In the genomic region with DNA sequence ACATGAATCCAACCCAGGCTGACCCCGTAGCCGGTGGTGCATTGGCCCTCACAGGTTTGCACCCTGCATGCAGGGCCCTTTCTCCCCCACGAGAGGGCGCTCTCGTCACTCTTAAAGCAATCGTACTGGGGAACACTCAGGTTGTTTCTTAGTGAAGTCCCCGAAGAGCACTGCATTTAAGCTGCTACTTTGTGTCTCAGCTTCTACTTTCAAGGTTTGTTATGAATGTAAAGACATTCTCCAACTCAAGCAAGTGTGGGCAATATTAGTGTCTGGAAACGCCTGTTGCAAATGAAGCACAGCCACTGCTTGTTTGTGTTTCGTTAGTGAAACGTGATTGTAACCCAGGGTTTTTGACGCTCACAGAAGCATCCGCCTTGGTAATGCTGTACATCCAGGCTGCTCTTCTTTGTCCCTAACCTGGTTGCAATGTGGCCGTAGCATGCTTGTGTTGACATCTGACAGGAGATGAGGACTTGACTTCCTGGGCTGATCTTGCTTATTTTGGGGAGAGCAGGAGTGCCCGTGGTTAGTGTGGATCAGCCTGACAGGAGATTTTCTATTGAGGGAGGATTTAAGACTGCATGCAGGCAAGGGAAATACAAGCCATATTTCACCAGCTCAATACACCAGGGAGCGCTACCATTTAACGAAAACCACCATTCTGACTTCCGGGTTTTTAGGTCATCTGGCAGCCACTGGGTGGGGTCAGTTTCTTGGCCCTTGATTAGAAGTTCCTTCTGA, we compare ENCODE assay signal across 8 cellular contexts.
DNase-seq lines count a peak whose midpoint lies in the region; ATAC-seq and TF ChIP-seq lines count a peak whose summit lies in the region.

No MANE protein-coding gene starts in this region.

- H2AFZ ChIP-seq in PC-9 (peak overlapping the region; percentile 71), neural cell (ENCODE audit: low read depth, low read length) (peak overlapping the region; percentile 35)

- peak overlapping the region; percentile 87 for H3K4me3 Mint-ChIP-seq in activated T-helper 1 cell treated with anti-CD3 and anti-CD28 coated beads, Interleukin-12 subunit alpha, Interleukin-12 subunit beta, Interleukin-2, Interleukin-4 antibody, amounts not matched to agents 30 ng/mL and 10 ng/mL and 1 ng/mL, durations not matched to agents 14 hours and 24 hours and 36 hours
- peak overlapping the region; percentile 81 for H3K4me3 Mint-ChIP-seq in stimulated activated naive CD8-positive, alpha-beta T cell treated with anti-CD3 and anti-CD28 coated beads, Interleukin-15, Interleukin-2, amounts not matched to agents 100 ng/mL and 50 ng/mL, for 24 hours

- H3K4me1 Mint-ChIP-seq in activated T-helper 1 cell treated with anti-CD3 and anti-CD28 coated beads, Interleukin-12 subunit alpha, Interleukin-12 subunit beta, Interleukin-2, Interleukin-4 antibody, amounts not matched to agents 30 ng/mL and 10 ng/mL and 1 ng/mL, durations not matched to agents 14 hours and 24 hours and 36 hours (ENCODE audit: low read depth): peaks cover 14% of the 10 kb centered on the region
- H3K4me1 Mint-ChIP-seq in stimulated activated naive CD8-positive, alpha-beta T cell treated with anti-CD3 and anti-CD28 coated beads, Interleukin-15, Interleukin-2, amounts not matched to agents 100 ng/mL and 50 ng/mL, for 24 hours (ENCODE audit: low read depth): peaks cover 12% of the 10 kb centered on the region

- intact Hi-C loops in PC-9 (cut with micrococcal nuclease; ENCODE audit: unreplicated experiment): loop anchor here (1.0 to 10.0 kb wide), 4 partner anchors 160 to 1960 kb away; no protein-coding TSS in a partner anchor
- intact Hi-C loops in activated T-helper 1 cell treated with anti-CD3 and anti-CD28 coated beads, Interleukin-12 subunit alpha, Interleukin-12 subunit beta, Interleukin-2, Interleukin-4 antibody, amounts not matched to agents 30 ng/mL and 10 ng/mL and 1 ng/mL, durations not matched to agents 14 hours and 24 hours and 36 hours (cut with micrococcal nuclease): loop anchor here (1.0 to 10.0 kb wide), 15 partner anchors 100 to 1530 kb away; a partner anchor contains a TSS

- peak overlapping the region; percentile 26 for H3K9ac ChIP-seq in neural cell (ENCODE audit: low read length)

- no peak overlapping the region for H3K27ac ChIP-seq in DOHH2 (ENCODE audit: low read depth, low read length)
- H3K27ac ChIP-seq in PC-9: no peak overlapping the region
- H3K27ac ChIP-seq in neural cell (ENCODE audit: low read length): peak overlapping the region; percentile 46

- H3K36me3 Mint-ChIP-seq in activated T-helper 1 cell treated with anti-CD3 and anti-CD28 coated beads, Interleukin-12 subunit alpha, Interleukin-12 subunit beta, Interleukin-2, Interleukin-4 antibody, amounts not matched to agents 30 ng/mL and 10 ng/mL and 1 ng/mL, durations not matched to agents 14 hours and 24 hours and 36 hours (ENCODE audit: low read depth): no peaks in the 10 kb centered on the region
- no peaks in the 10 kb centered on the region for H3K36me3 Mint-ChIP-seq in stimulated activated naive CD8-positive, alpha-beta T cell treated with anti-CD3 and anti-CD28 coated beads, Interleukin-15, Interleukin-2, amounts not matched to agents 100 ng/mL and 50 ng/mL, for 24 hours (ENCODE audit: low read depth)

- H3K27ac Mint-ChIP-seq in activated T-helper 1 cell treated with anti-CD3 and anti-CD28 coated beads, Interleukin-12 subunit alpha, Interleukin-12 subunit beta, Interleukin-2, Interleukin-4 antibody, amounts not matched to agents 30 ng/mL and 10 ng/mL and 1 ng/mL, durations not matched to agents 14 hours and 24 hours and 36 hours: peak overlapping the region; percentile 82
- H3K27ac Mint-ChIP-seq in stimulated activated naive CD8-positive, alpha-beta T cell treated with anti-CD3 and anti-CD28 coated beads, Interleukin-15, Interleukin-2, amounts not matched to agents 100 ng/mL and 50 ng/mL, for 24 hours: peak overlapping the region; percentile 80

- H3K36me3 ChIP-seq in DOHH2 (ENCODE audit: control insufficient read depth, low read length): no peaks in the 10 kb centered on the region
- no peaks in the 10 kb centered on the region for H3K36me3 ChIP-seq in PC-9 (ENCODE audit: low read depth)
- H3K36me3 ChIP-seq in neural cell (ENCODE audit: insufficient read depth, low read length): no peaks in the 10 kb centered on the region

- H3K4me3 ChIP-seq in DOHH2 (ENCODE audit: low read length) (peak overlapping the region; percentile 52), PC-9 (peak overlapping the region; percentile 37; the same call in 1 of the 2 replicates), fibroblast of the aortic adventitia (ENCODE audit: low read depth, low read length) (peak overlapping the region; percentile 52), neural cell (ENCODE audit: low read length) (peak overlapping the region; percentile 51)

- no peaks in the 10 kb centered on the region for H3F3A ChIP-seq in DOHH2 (ENCODE audit: control insufficient read depth, insufficient read depth)
- no peaks in the 10 kb centered on the region for H3F3A ChIP-seq in PC-9 (ENCODE audit: insufficient read depth, low read depth)
- H3F3A ChIP-seq in neural cell (ENCODE audit: insufficient read depth, low read length, poor library complexity, severe bottlenecking): no peaks in the 10 kb centered on the region

- TF ChIP-seq EP300 in neural cell (conservative IDR thresholded peaks at IDR 0.05; ENCODE audit: poor library complexity, severe bottlenecking): no peak

- no peaks in the 10 kb centered on the region for H3K9me3 Mint-ChIP-seq in activated T-helper 1 cell treated with anti-CD3 and anti-CD28 coated beads, Interleukin-12 subunit alpha, Interleukin-12 subunit beta, Interleukin-2, Interleukin-4 antibody, amounts not matched to agents 30 ng/mL and 10 ng/mL and 1 ng/mL, durations not matched to agents 14 hours and 24 hours and 36 hours
- no peaks in the 10 kb centered on the region for H3K9me3 Mint-ChIP-seq in stimulated activated naive CD8-positive, alpha-beta T cell treated with anti-CD3 and anti-CD28 coated beads, Interleukin-15, Interleukin-2, amounts not matched to agents 100 ng/mL and 50 ng/mL, for 24 hours

- no peaks in the 10 kb centered on the region for H3K9me2 ChIP-seq in DOHH2 (replicated peaks; ENCODE audit: control insufficient read depth, low read length)
- no peaks in the 10 kb centered on the region for H3K9me2 ChIP-seq in PC-9 (ENCODE audit: insufficient read depth)
- no peaks in the 10 kb centered on the region for H3K9me2 ChIP-seq in neural cell (ENCODE audit: insufficient read depth, low read length)

- H3K79me2 ChIP-seq in DOHH2 (ENCODE audit: control insufficient read depth, low read length) (no peaks in the 10 kb centered on the region), PC-9 (ENCODE audit: low read depth) (no peaks in the 10 kb centered on the region), neural cell (replicated peaks; ENCODE audit: insufficient read depth, low read length) (no peaks in the 10 kb centered on the region)

- ATAC-seq in GM21786 (IDR thresholded peaks at IDR 0.05; ENCODE audit: unreplicated experiment): peak; percentile 93

- no peaks in the 10 kb centered on the region for H4K20me1 ChIP-seq in DOHH2 (ENCODE audit: control insufficient read depth, insufficient read depth, low read depth, low read length)
- no peaks in the 10 kb centered on the region for H4K20me1 ChIP-seq in PC-9 (ENCODE audit: insufficient read depth)
- no peaks in the 10 kb centered on the region for H4K20me1 ChIP-seq in neural cell (ENCODE audit: insufficient read depth)

- DNase-seq in KBM-7 (peak; percentile 76), PC-9 (peak; percentile 49 to 51), fibroblast of the aortic adventitia (ENCODE audit: low read depth) (peak; percentile 63)
- peak; percentile 75 for DNase-seq in activated T-helper 1 cell treated with anti-CD3 and anti-CD28 coated beads, Interleukin-12 subunit alpha, Interleukin-12 subunit beta, Interleukin-2, Interleukin-4 antibody, amounts not matched to agents 30 ng/mL and 10 ng/mL and 1 ng/mL, durations not matched to agents 14 hours and 24 hours and 36 hours (ENCODE audit: low spot score)

- POLR2A ChIA-PET in PC-9 (lab: Charles Lee; ENCODE audit: unreplicated experiment): interaction anchor here (0.6 kb wide), 1 partner anchor 1528 kb away, joined by 7 read pairs; a partner anchor contains a TSS

- in situ Hi-C loops in KBM-7 (cut with MboI; ENCODE audit: low pct_unique_long_range_greater_than_20kb, low sequenced_read_pairs): no loop called here

- no TSS peak for BruUV-seq in PC-9 (replicated peaks; lab: Mats Ljungman, UMichigan)

- H3K4me1 ChIP-seq in DOHH2 (ENCODE audit: control insufficient read depth, low read length) (peaks cover 7% of the 10 kb centered on the region), PC-9 (replicated peaks; ENCODE audit: insufficient read depth) (no peaks in the 10 kb centered on the region)

- H3K27me3 Mint-ChIP-seq in activated T-helper 1 cell treated with anti-CD3 and anti-CD28 coated beads, Interleukin-12 subunit alpha, Interleukin-12 subunit beta, Interleukin-2, Interleukin-4 antibody, amounts not matched to agents 30 ng/mL and 10 ng/mL and 1 ng/mL, durations not matched to agents 14 hours and 24 hours and 36 hours (ENCODE audit: insufficient read depth): peaks cover 2% of the 10 kb centered on the region
- no peaks in the 10 kb centered on the region for H3K27me3 Mint-ChIP-seq in stimulated activated naive CD8-positive, alpha-beta T cell treated with anti-CD3 and anti-CD28 coated beads, Interleukin-15, Interleukin-2, amounts not matched to agents 100 ng/mL and 50 ng/mL, for 24 hours

- H3K27me3 ChIP-seq in DOHH2 (ENCODE audit: control insufficient read depth, low read length): peaks cover 13% of the 10 kb centered on the region
- peaks cover 10% of the 10 kb centered on the region; the same call in 1 of the 2 replicates for H3K27me3 ChIP-seq in PC-9 (ENCODE audit: insufficient read depth, low read depth)
- no peaks in the 10 kb centered on the region for H3K27me3 ChIP-seq in neural cell (ENCODE audit: insufficient read depth, low read depth, low read length)

- peak overlapping the region; percentile 64 for H3K4me2 ChIP-seq in DOHH2 (ENCODE audit: low read length)
- peak overlapping the region; percentile 70 for H3K4me2 ChIP-seq in PC-9
- H3K4me2 ChIP-seq in neural cell (ENCODE audit: low read length): no peak overlapping the region

- CTCF ChIA-PET in PC-9 (lab: Charles Lee): interaction anchor here (1.0 kb wide), 1 partner anchor 21 kb away, joined by 4 read pairs; no protein-coding TSS in a partner anchor

- peak; percentile 99 for TF ChIP-seq RAD21 in neural cell (conservative IDR thresholded peaks at IDR 0.05)

- no peaks in the 10 kb centered on the region for H3K9me3 ChIP-seq in DOHH2 (ENCODE audit: control insufficient read depth, insufficient read depth, low read length)
- no peaks in the 10 kb centered on the region for H3K9me3 ChIP-seq in PC-9 (ENCODE audit: insufficient read depth, low read depth)
- no peaks in the 10 kb centered on the region for H3K9me3 ChIP-seq in neural cell (ENCODE audit: low read length)

- peak; percentile 92 for TF ChIP-seq CTCF in DOHH2 (IDR thresholded peaks at IDR 0.05; ENCODE audit: low read depth, low read length, poor library complexity, severe bottlenecking)
- TF ChIP-seq CTCF in PC-9 (conservative IDR thresholded peaks at IDR 0.05): peak; percentile 94
- TF ChIP-seq CTCF in fibroblast of the aortic adventitia (IDR thresholded peaks at IDR 0.05; ENCODE audit: insufficient read depth, low read length): peak; percentile 96
- TF ChIP-seq CTCF in neural cell (IDR thresholded peaks at IDR 0.05; ENCODE audit: poor library complexity, severe bottlenecking): peak; percentile 96
